ENCODE assay signal across 13 cellular contexts in genomic region chrX:136310411-136310810, GRCh38. TPM values are rescaled to one million over a fixed set of nuclear protein-coding genes. Genes with fewer than 3 reads are reported as not detected.
DNase-seq lines count a peak whose midpoint lies in the region; ATAC-seq and TF ChIP-seq lines count a peak whose summit lies in the region.
"Had no signal": no experiment of that assay in that cellular context is flagged by ENCODE, and none has a peak within 500 bp of the region (broad histone marks: within the 10 kb centered on the region; RNA-seq: fewer than 3 reads in every experiment).

No MANE protein-coding gene starts in this region.

- no peak for TF ChIP-seq POLR2A in HCT116 (IDR thresholded peaks at IDR 0.05; ENCODE audit: borderline replicate concordance, extremely low read depth, insufficient read depth, insufficient read length)

- ATAC-seq in HCT116: peak; percentile 70
- peak; percentile 40; the same call in 1 of the 2 replicates for ATAC-seq in PC-3
- no peak for ATAC-seq in T-cell (replicated peaks in 1 of 4)

- H4K20me1 ChIP-seq in HCT116 (ENCODE audit: insufficient read depth) (no peaks in the 10 kb centered on the region), PC-3 (ENCODE audit: low read length) (no peaks in the 10 kb centered on the region)

- H2AK5ac ChIP-seq in trophoblast cell (ENCODE audit: low read length): no peak overlapping the region

- CTCF ChIA-PET in HCT116 (lab: Charles Lee) (no interaction called here), PC-3 (lab: Charles Lee) (no interaction called here), T-cell (lab: Charles Lee) (no interaction called here)

- H4K12ac ChIP-seq in trophoblast cell (ENCODE audit: low read depth, low read length): no peak overlapping the region

- no peak overlapping the region for H3K14ac ChIP-seq in trophoblast cell (ENCODE audit: low read length)

- H2BK12ac ChIP-seq in trophoblast cell (ENCODE audit: low read length): no peak overlapping the region

- H3K27me3 ChIP-seq in HCT116 (ENCODE audit: insufficient read depth, low read length): no peaks in the 10 kb centered on the region
- H3K27me3 ChIP-seq in PC-3 (ENCODE audit: low read length): no peaks in the 10 kb centered on the region
- no peaks in the 10 kb centered on the region for H3K27me3 ChIP-seq in trophoblast cell (ENCODE audit: insufficient read depth, low read length)

- H3K27ac ChIP-seq in HCT116 (ENCODE audit: low read depth, low read length) (no peak overlapping the region), PC-3 (ENCODE audit: low read length) (no peak overlapping the region), trophoblast cell (ENCODE audit: low read depth, low read length) (no peak overlapping the region)

- peaks cover 0 to 36% of the 10 kb centered on the region in 2 donors for H3K27me3 Mint-ChIP-seq in T-cell

- no peaks in the 10 kb centered on the region for H3K4me1 Mint-ChIP-seq in T-cell

- H3K36me3 ChIP-seq in HCT116 (ENCODE audit: control insufficient read depth in 1 of 2, insufficient read depth in 2 of 2, low read length in 2 of 2) (no peaks in the 10 kb centered on the region), PC-3 (ENCODE audit: low read depth, low read length) (no peaks in the 10 kb centered on the region), trophoblast cell (ENCODE audit: control insufficient read depth in 1 of 2, insufficient read depth in 2 of 2, low read length in 2 of 2) (no peaks in the 10 kb centered on the region)

- no peaks in the 10 kb centered on the region for H3K79me1 ChIP-seq in trophoblast cell (ENCODE audit: low read length)

- TF ChIP-seq CTCF in HCT116 (IDR thresholded peaks at IDR 0.05 in 2 of 3, conservative IDR thresholded peaks at IDR 0.05 in 1 of 3; ENCODE audit: borderline replicate concordance in 1 of 3, insufficient read depth in 1 of 3, low read depth in 2 of 3, low read length in 2 of 3): no peak
- TF ChIP-seq CTCF in PC-3 (conservative IDR thresholded peaks at IDR 0.05; ENCODE audit: low read depth, low read length): no peak
- TF ChIP-seq CTCF in choroid plexus epithelial cell (conservative IDR thresholded peaks at IDR 0.05; ENCODE audit: low read depth, low read length): no peak

- no peaks in the 10 kb centered on the region for H3K9me3 ChIP-seq in HCT116 (ENCODE audit: control insufficient read depth in 1 of 2, insufficient read depth in 1 of 2, low read depth in 1 of 2, low read length in 2 of 2)
- no peaks in the 10 kb centered on the region for H3K9me3 ChIP-seq in PC-3 (ENCODE audit: low read length)
- no peaks in the 10 kb centered on the region for H3K9me3 ChIP-seq in trophoblast cell (ENCODE audit: insufficient read depth, low read depth, low read length)

- no peak overlapping the region for H3K18ac ChIP-seq in trophoblast cell (ENCODE audit: low read length)

- H3K4ac ChIP-seq in trophoblast cell (ENCODE audit: low read depth, low read length): no peak overlapping the region

- H3K9me2 ChIP-seq in HCT116 (ENCODE audit: insufficient read depth) (no peaks in the 10 kb centered on the region), PC-3 (replicated peaks; ENCODE audit: low read length) (no peaks in the 10 kb centered on the region)

- TF ChIP-seq RAD21 in HCT116 (IDR thresholded peaks at IDR 0.05; ENCODE audit: low read depth): no peak

- no peak overlapping the region for H2BK5ac ChIP-seq in trophoblast cell (ENCODE audit: low read depth, low read length, poor library complexity)

- no peak overlapping the region for H3K27ac Mint-ChIP-seq in T-cell

- no peaks in the 10 kb centered on the region for H3F3A ChIP-seq in PC-3 (ENCODE audit: low read length, unreplicated experiment)

- intact Hi-C loops in HCT116 (cut with micrococcal nuclease): no loop called here
- intact Hi-C loops in PC-3 (cut with micrococcal nuclease): no loop called here

- no peak overlapping the region for H3K4me3 ChIP-seq in HCT116 (replicated peaks in 1 of 2; ENCODE audit: low read depth in 1 of 2, low read length in 2 of 2)
- no peak overlapping the region for H3K4me3 ChIP-seq in PC-3 (ENCODE audit: low read length)
- no peak overlapping the region for H3K4me3 ChIP-seq in choroid plexus epithelial cell (ENCODE audit: low read depth, low read length)
- no peak overlapping the region for H3K4me3 ChIP-seq in trophoblast cell (ENCODE audit: low read depth, low read length)

- no TSS peak for BruUV-seq in HCT116 (replicated peaks; lab: Mats Ljungman, UMichigan)
- BruUV-seq in PC-3 (replicated peaks; lab: Mats Ljungman, UMichigan): no TSS peak

- H3K4me1 ChIP-seq in HCT116 (ENCODE audit: control insufficient read depth in 1 of 2, insufficient read depth in 2 of 2, low read length in 2 of 2) (peaks cover 0 to 10% of the 10 kb centered on the region in 2 experiments; a peak in 2 of 4 replicates), PC-3 (ENCODE audit: insufficient read depth, low read length) (peaks cover 7% of the 10 kb centered on the region; the same call in 1 of the 2 replicates), trophoblast cell (ENCODE audit: control insufficient read depth in 1 of 2, insufficient read depth in 2 of 2, low read length in 2 of 2) (no peaks in the 10 kb centered on the region)

- POLR2A ChIA-PET in HCT116 (lab: Charles Lee): no interaction called here
- POLR2A ChIA-PET in PC-3 (lab: Charles Lee; ENCODE audit: unreplicated experiment): no interaction called here
- POLR2A ChIA-PET in T-cell (lab: Charles Lee): no interaction called here

- H3K79me2 ChIP-seq in HCT116 (ENCODE audit: insufficient read depth, low read length) (no peaks in the 10 kb centered on the region), PC-3 (ENCODE audit: low read length) (no peaks in the 10 kb centered on the region), trophoblast cell (ENCODE audit: control insufficient read depth, insufficient read depth, low read length, poor library complexity) (no peaks in the 10 kb centered on the region)

- RAD21 ChIA-PET in HCT116 (lab: Charles Lee; ENCODE audit: low non-redundant PET in 1 of 2, low total read pairs in 2 of 2, uncharacterized antibody in 2 of 2, unreplicated experiment in 2 of 2): no interaction called here

- no peak overlapping the region for H3K23ac ChIP-seq in trophoblast cell (ENCODE audit: low read length)

- H4K91ac ChIP-seq in trophoblast cell (ENCODE audit: low read depth, low read length): no peak overlapping the region

- DNase-seq in HCT116 (ENCODE audit: low read depth, low spot score): no peak
- DNase-seq in PC-3: peak; percentile 75
- DNase-seq in choroid plexus epithelial cell (ENCODE audit: low read depth): peak; percentile 47
- peak; percentile 3 to 21 for DNase-seq in trophoblast cell
- DNase-seq in T-cell: no peak
- no peak for DNase-seq in CD1c-positive myeloid dendritic cell (ENCODE audit: extremely low spot score)
- no peak for DNase-seq in mesenteric fat pad (ENCODE audit: low spot score)
- DNase-seq: activated naive CD4-positive, alpha-beta T cell treated with anti-CD3 and anti-CD28 coated beads, Interleukin-2, amount 50 U/mL, for 16 hours; NCI-H1436 treated with DMSO at 0.1 percent for 48 hours; small intestine; T-helper 9 cell had no signal

- H3K4me2 ChIP-seq in HCT116 (ENCODE audit: low read length): peak overlapping the region; percentile 28; the same call in 1 of the 2 replicates
- no peak overlapping the region for H3K4me2 ChIP-seq in PC-3 (ENCODE audit: low read length)
- no peak overlapping the region for H3K4me2 ChIP-seq in trophoblast cell (ENCODE audit: low read length)

- no peak overlapping the region for H2BK120ac ChIP-seq in trophoblast cell (ENCODE audit: insufficient read depth, low read length, poor library complexity)

- H4K8ac ChIP-seq in trophoblast cell (ENCODE audit: low read depth, low read length): no peak overlapping the region

- H3K4me3 Mint-ChIP-seq in T-cell: no peak overlapping the region

- H3K36me3 Mint-ChIP-seq in T-cell: no peaks in the 10 kb centered on the region

- no CpG with 5 or more reads among the region's 2 CpGs for WGBS in trophoblast cell (ENCODE audit: extremely low coverage, insufficient coverage, insufficient read length)

- H3K9me3 Mint-ChIP-seq in T-cell: no peaks in the 10 kb centered on the region

- H3K9ac ChIP-seq in HCT116 (ENCODE audit: low read length): no peak overlapping the region
- H3K9ac ChIP-seq in PC-3 (ENCODE audit: low read length): no peak overlapping the region
- no peak overlapping the region for H3K9ac ChIP-seq in trophoblast cell (ENCODE audit: low read length)

- H2AFZ ChIP-seq in HCT116 (ENCODE audit: low read depth, low read length, poor library complexity, severe bottlenecking): no peak overlapping the region
- H2AFZ ChIP-seq in PC-3 (ENCODE audit: low read length): no peak overlapping the region
- H2AFZ ChIP-seq in trophoblast cell (ENCODE audit: insufficient read depth, low read length, poor library complexity): no peak overlapping the region

TF ChIP-seq in HCT116, 20 proteins besides CTCF, POLR2A, EP300 and RAD21:
- TF ChIP-seq FOSL1 (IDR thresholded peaks at IDR 0.05; ENCODE audit: low read depth): peak; percentile 48
- TF ChIP-seq EZH2phosphoT487 (IDR thresholded peaks at IDR 0.05; ENCODE audit: borderline replicate concordance): no peak

RNA-seq across cellular contexts. Expression of gene ADGRG4, which starts 9.6 kb away (rescaled TPM):
- not detected for total RNA-seq in HCT116 (2021; ENCODE audit: unreplicated experiment)
- polyA plus RNA-seq in HCT116 (2012): 0.01 TPM in 1 of 2 replicates, not detected in the other
- total RNA-seq in PC-3 (2014; rRNA removed): not detected in 2 replicates
- polyA plus RNA-seq in trophoblast cell (2013): not detected in 2 replicates
- not detected for total RNA-seq in T-cell
- 0.67 TPM for total RNA-seq in mesenteric fat pad
- total RNA-seq: kidney epithelial cell, temporal lobe had no signal

RNA-seq across cellular contexts. Expression of gene MAP7D3, which starts 59.2 kb away (rescaled TPM):
- total RNA-seq in HCT116 (2021; ENCODE audit: unreplicated experiment): 15.0 TPM
- 10.4 and 11.1 TPM in 2 replicates for polyA plus RNA-seq in HCT116 (2012)
- 0.40 and 0.69 TPM in 2 replicates for total RNA-seq in PC-3 (2014; rRNA removed)
- polyA plus RNA-seq in trophoblast cell (2013): 6.8 and 7.6 TPM in 2 replicates
- 10 to 100 TPM in 2 of 5 donors, 1 to 10 TPM in 3; 6.5 to 10.5 (median 9.7) TPM for total RNA-seq in T-cell
- total RNA-seq in mesenteric fat pad: 30.0 TPM

Comparison
In these comparisons a context has a peak if more than half of its experiments do, and no peak if none do; other contexts are left out.
1. ATAC-seq: peak in HCT116 (single experiment) and PC-3 (single experiment); none in T-cell (0 of 4).
2. DNase-seq: peak in PC-3 (single experiment), choroid plexus epithelial cell (single experiment) and trophoblast cell (2 of 2); none in HCT116 (single experiment), T-cell (0 of 34), CD1c-positive myeloid dendritic cell (single experiment) and mesenteric fat pad (single experiment).